In genomic region chr14:55454264-55455151, GRCh38 we compare ENCODE assay signal across 1 cellular context.
TF ChIP-seq lines count a peak whose summit lies in the region.

No MANE protein-coding gene starts in this region.

TF ChIP-seq in HCT116, 20 proteins besides CTCF, POLR2A, EP300 and RAD21 (continued from another document):
- no peak for TF ChIP-seq ZBTB33 (IDR thresholded peaks at IDR 0.05; ENCODE audit: extremely low read depth, insufficient replicate concordance, low read length)
- no peak for TF ChIP-seq ELF1 (IDR thresholded peaks at IDR 0.05; ENCODE audit: borderline replicate concordance, low read depth)
- no peak for TF ChIP-seq EZH2phosphoT487 (IDR thresholded peaks at IDR 0.05; ENCODE audit: borderline replicate concordance)
- TF ChIP-seq REST (IDR thresholded peaks at IDR 0.05; ENCODE audit: low read depth) = no peak
- TF ChIP-seq YY1 (IDR thresholded peaks at IDR 0.05; ENCODE audit: extremely low read depth, insufficient replicate concordance, low read depth, low read length) = peak; percentile 63
- peak; percentile 64 for TF ChIP-seq CBX3 (IDR thresholded peaks at IDR 0.05; ENCODE audit: low read depth)
TF ChIP-seq in HCT116: peak in this region for 9.
